In genomic region chr5:66080664-66081063, GRCh38 we compare ENCODE assay signal across 1 cellular context.
TF ChIP-seq lines count a peak whose summit lies in the region.

No MANE protein-coding gene starts in this region.

TF ChIP-seq in Ishikawa, 13 proteins besides CTCF, POLR2A, EP300 and RAD21 (continued from another document):
- no peak for TF ChIP-seq TCF12 (IDR thresholded peaks at IDR 0.05; ENCODE audit: low read depth)
- no peak for TF ChIP-seq CREB1 (IDR thresholded peaks at IDR 0.05; ENCODE audit: low read depth)
TF ChIP-seq in Ishikawa: peak in this region for 1.
